In the genomic region with DNA sequence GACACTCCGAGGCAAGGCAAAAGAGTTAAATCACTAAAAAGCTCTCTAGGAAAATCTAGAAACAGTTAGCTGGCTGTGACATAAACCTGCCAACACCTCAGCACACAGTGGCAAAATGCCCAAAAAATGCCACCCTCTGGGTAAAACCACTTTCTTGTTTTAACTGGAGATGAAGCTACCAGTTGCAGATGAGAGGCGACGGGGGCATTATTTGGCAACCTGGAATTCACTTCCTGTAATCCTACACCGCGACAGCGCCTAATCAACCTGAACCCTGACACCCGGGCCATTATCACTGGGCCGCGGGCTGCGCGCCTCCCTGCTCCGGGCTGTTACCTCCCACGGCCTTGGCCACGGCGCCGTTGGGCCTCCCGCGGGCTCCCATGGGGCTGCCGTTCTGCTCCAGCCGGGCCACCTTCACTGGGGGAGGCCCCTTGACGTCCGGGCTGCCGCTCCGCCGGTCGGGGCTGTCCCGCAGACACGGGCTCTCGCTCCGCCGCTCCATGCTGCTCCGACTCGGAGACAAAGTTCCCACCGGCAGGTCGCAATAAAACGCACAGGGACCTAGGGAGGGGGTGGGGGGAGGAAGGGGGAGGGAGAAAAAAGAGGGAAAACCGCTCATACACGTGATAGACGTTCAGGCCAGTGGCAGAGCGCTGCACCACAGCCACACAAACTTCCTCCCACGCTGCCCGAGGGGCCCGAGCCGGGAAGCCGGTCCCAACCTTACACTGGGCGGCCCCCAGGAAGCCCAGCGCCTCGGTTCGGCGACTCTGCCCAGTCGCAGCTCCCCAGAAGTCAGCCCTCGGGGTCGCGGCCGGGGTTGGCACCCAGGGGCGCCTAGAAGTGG, we compare ENCODE assay signal across 9 cellular contexts. TPM values are rescaled to one million over a fixed set of nuclear protein-coding genes. Genes with fewer than 3 reads are reported as not detected.
DNase-seq lines count a peak whose midpoint lies in the region; ATAC-seq, FAIRE-seq and TF ChIP-seq lines count a peak whose summit lies in the region.
"Had no signal": no experiment of that assay in that cellular context is flagged by ENCODE, and none has a peak within 500 bp of the region (broad histone marks: within the 10 kb centered on the region; RNA-seq: fewer than 3 reads in every experiment).

No MANE protein-coding gene starts in this region.

- H3K9me3 Mint-ChIP-seq in activated naive CD4-positive, alpha-beta T cell treated with anti-CD3 and anti-CD28 coated beads, Interleukin-2, amount 50 U/mL, for 24 hours, result peaks cover under 1% of the 10 kb centered on the region
- no peaks in the 10 kb centered on the region for H3K9me3 Mint-ChIP-seq in astrocyte (ENCODE audit: unreplicated experiment)

- peaks cover 21% of the 10 kb centered on the region for H4K20me1 ChIP-seq in astrocyte (ENCODE audit: insufficient read depth, low read length)

- no peaks in the 10 kb centered on the region for H3K36me3 ChIP-seq in astrocyte (ENCODE audit: insufficient read depth, low read length)
- H3K36me3 ChIP-seq: thyroid gland had no signal

- no peaks in the 10 kb centered on the region for H3K9me3 ChIP-seq in astrocyte (ENCODE audit: insufficient read depth, low read depth, low read length)
- H3K9me3 ChIP-seq: thyroid gland had no signal

- no peak for DNase-seq in activated naive CD4-positive, alpha-beta T cell (lab: John Stamatoyannopoulos, UW)
- DNase-seq in NCI-H187 treated with DMSO at 0.1 percent for 48 hours (lab: John Stamatoyannopoulos, UW), result peak; percentile 21
- DNase-seq in astrocyte (ENCODE audit: low read depth), result peak; percentile 41
- DNase-seq in left lobe of liver (ENCODE audit: low spot score), result peak; percentile 89
- no peak for DNase-seq in amygdala (lab: John Stamatoyannopoulos, UW)
- no peak for DNase-seq in stimulated activated CD4-positive, alpha-beta T cell treated with anti-CD3 and anti-CD28 coated beads, Interleukin-4, amount 100 ng/mL, for 1 hour

- FAIRE-seq in astrocyte (lab: Jason Lieb, UNC), result no peak

- no peak for TF ChIP-seq CTCF in astrocyte (IDR thresholded peaks at IDR 0.05; ENCODE audit: insufficient read depth, low read depth, low read length)

- H3K4me3 Mint-ChIP-seq in activated naive CD4-positive, alpha-beta T cell treated with anti-CD3 and anti-CD28 coated beads, Interleukin-2, amount 50 U/mL, for 24 hours, result peak overlapping the region; percentile 65
- H3K4me3 Mint-ChIP-seq in astrocyte (ENCODE audit: unreplicated experiment), result peak overlapping the region; percentile 95

- H3K27me3 ChIP-seq in astrocyte (ENCODE audit: insufficient read depth, low read length), result no peaks in the 10 kb centered on the region

- peak overlapping the region; percentile 78 for H3K4me3 ChIP-seq in astrocyte (ENCODE audit: insufficient read depth, low read depth, low read length)

- ATAC-seq in left lobe of liver (peak; percentile 74), GM18870 (IDR thresholded peaks at IDR 0.05; ENCODE audit: unreplicated experiment) (no peak)

- no peak overlapping the region for H3K27ac Mint-ChIP-seq in activated naive CD4-positive, alpha-beta T cell treated with anti-CD3 and anti-CD28 coated beads, Interleukin-2, amount 50 U/mL, for 24 hours
- H3K27ac Mint-ChIP-seq in astrocyte (ENCODE audit: unreplicated experiment), result no peak overlapping the region

- H3K9ac ChIP-seq in astrocyte (ENCODE audit: low read length), result peak overlapping the region; percentile 78

- H3K4me1 ChIP-seq in astrocyte (ENCODE audit: insufficient read depth, low read length), result peaks cover 12% of the 10 kb centered on the region

- H2AFZ ChIP-seq in astrocyte (ENCODE audit: low read depth, low read length), result peak overlapping the region; percentile 65

- H3K4me2 ChIP-seq in astrocyte (ENCODE audit: low read length), result peak overlapping the region; percentile 92

- peaks cover 2% of the 10 kb centered on the region for H3K36me3 Mint-ChIP-seq in activated naive CD4-positive, alpha-beta T cell treated with anti-CD3 and anti-CD28 coated beads, Interleukin-2, amount 50 U/mL, for 24 hours
- H3K36me3 Mint-ChIP-seq in astrocyte (ENCODE audit: low read depth, unreplicated experiment), result no peaks in the 10 kb centered on the region

- peaks cover 65% of the 10 kb centered on the region for H3K79me2 ChIP-seq in astrocyte (ENCODE audit: insufficient read depth, low read length)

- H3K27ac ChIP-seq in astrocyte (ENCODE audit: low read depth, low read length), result peak overlapping the region; percentile 40
- H3K27ac ChIP-seq: thyroid gland had no signal

- H3K27me3 Mint-ChIP-seq in activated naive CD4-positive, alpha-beta T cell treated with anti-CD3 and anti-CD28 coated beads, Interleukin-2, amount 50 U/mL, for 24 hours, result peaks cover 46% of the 10 kb centered on the region
- peaks cover 2% of the 10 kb centered on the region for H3K27me3 Mint-ChIP-seq in astrocyte (ENCODE audit: low read depth, unreplicated experiment)

- H3K4me1 Mint-ChIP-seq in activated naive CD4-positive, alpha-beta T cell treated with anti-CD3 and anti-CD28 coated beads, Interleukin-2, amount 50 U/mL, for 24 hours, result peaks cover 25% of the 10 kb centered on the region
- peaks cover 7% of the 10 kb centered on the region for H3K4me1 Mint-ChIP-seq in astrocyte (ENCODE audit: low read depth, unreplicated experiment)

RNA-seq across cellular contexts. Expression of a gene that starts 2.0 kb away (rescaled TPM):
- total RNA-seq in astrocyte (11.6 and 12.3 TPM in 2 replicates), left lobe of liver (5.8 TPM)

Comparison
In these comparisons a context has a peak if more than half of its experiments do, and no peak if none do; other contexts are left out.
1. DNase-seq: peak in NCI-H187 treated with DMSO at 0.1 percent for 48 hours (single experiment), astrocyte (single experiment) and left lobe of liver (single experiment); none in activated naive CD4-positive, alpha-beta T cell (0 of 4), amygdala (0 of 56) and stimulated activated CD4-positive, alpha-beta T cell treated with anti-CD3 and anti-CD28 coated beads, Interleukin-4, amount 100 ng/mL, for 1 hour (single experiment).